ENCODE assay signal across 8 cellular contexts in the genomic region with DNA sequence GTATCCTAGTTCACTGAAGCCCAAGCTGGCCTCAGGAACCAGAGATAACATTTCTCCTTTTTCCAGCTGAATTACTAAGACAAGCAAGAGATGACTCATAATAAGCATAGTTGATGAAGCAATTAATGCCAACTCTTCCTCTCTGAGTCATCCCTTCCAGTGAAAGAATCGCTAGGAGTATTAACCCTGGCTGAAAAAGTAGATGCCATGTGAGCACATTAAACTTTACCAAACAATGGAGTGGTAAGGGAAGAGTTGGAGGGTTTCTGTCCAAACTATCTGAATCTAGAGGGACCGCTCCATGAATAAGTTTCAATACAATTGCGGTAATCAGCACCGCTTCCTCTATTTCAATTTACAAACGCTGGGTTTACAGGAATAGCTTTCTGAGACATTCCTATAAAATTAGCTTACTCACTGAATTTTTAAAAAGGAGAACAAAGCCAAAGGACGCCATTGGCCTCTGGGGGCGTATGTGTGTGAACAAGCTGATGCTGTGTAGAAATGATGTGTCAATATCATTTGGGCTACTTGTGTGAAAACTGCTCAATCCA. TPM values are rescaled to one million over a fixed set of nuclear protein-coding genes. Genes with fewer than 3 reads are reported as not detected.
DNase-seq lines count a peak whose midpoint lies in the region; ATAC-seq and TF ChIP-seq lines count a peak whose summit lies in the region.

No MANE protein-coding gene starts in this region.

- H3K4me3 Mint-ChIP-seq in activated T-cell treated with anti-CD3 and anti-CD28 coated beads, Interleukin-2, amount 50 U/mL, for 4 hours = peak overlapping the region; percentile 72

- TF ChIP-seq POLR2A in thyroid gland (IDR thresholded peaks at IDR 0.05) = no peak

- H3K27me3 ChIP-seq in SJSA1 (replicated peaks) = no peaks in the 10 kb centered on the region
- H3K27me3 ChIP-seq in thyroid gland = no peaks in the 10 kb centered on the region

- ATAC-seq in activated T-cell treated with anti-CD3 and anti-CD28 coated beads, Interleukin-2, amount 50 U/mL, for 4 hours = peak; percentile 44 to 56
- ATAC-seq in HG02938 (IDR thresholded peaks at IDR 0.05; ENCODE audit: unreplicated experiment) = peak; percentile 49

- 48 to 60% methylated on average over 7 of the region's 7 CpGs for WGBS in thyroid gland, 2 donors

- intact Hi-C loops in thyroid gland (cut with DNase I) = no loop called here

- H3K4me1 Mint-ChIP-seq in activated T-cell treated with anti-CD3 and anti-CD28 coated beads, Interleukin-2, amount 50 U/mL, for 4 hours (ENCODE audit: low read depth) = peaks cover 59% of the 10 kb centered on the region

- DNase-seq in activated T-cell treated with anti-CD3 and anti-CD28 coated beads, Interleukin-2, amount 50 U/mL, for 4 hours = peak; percentile 28
- DNase-seq in activated T-cell treated with anti-CD3 and anti-CD28 coated beads for 4 hours (no peak), SJSA1 (ENCODE audit: low read depth in 1 of 2, low spot score in 2 of 2) (peak; percentile 73 to 93), medulla oblongata (ENCODE audit: extremely low spot score) (peak; percentile 82), thyroid gland (no peak), T-helper 9 cell (no peak)

- H3K9me3 ChIP-seq in SJSA1 (replicated peaks) (no peaks in the 10 kb centered on the region), thyroid gland (no peaks in the 10 kb centered on the region)

- H3K36me3 ChIP-seq in SJSA1 (no peaks in the 10 kb centered on the region), thyroid gland (no peaks in the 10 kb centered on the region)

- peak overlapping the region; percentile 92 for H3K27ac ChIP-seq in SJSA1
- H3K27ac ChIP-seq in cingulate gyrus (ENCODE audit: low read depth, low read length) = peak overlapping the region; percentile 15
- H3K27ac ChIP-seq in thyroid gland = peak overlapping the region; percentile 15 to 66 (median 21)

- H3K4me3 ChIP-seq in SJSA1 = peak overlapping the region; percentile 14
- H3K4me3 ChIP-seq in thyroid gland (replicated peaks in 1 of 3) = no peak overlapping the region

- no peaks in the 10 kb centered on the region for H3K9me3 Mint-ChIP-seq in activated T-cell treated with anti-CD3 and anti-CD28 coated beads, Interleukin-2, amount 50 U/mL, for 4 hours

- peaks cover 13% of the 10 kb centered on the region for H3K36me3 Mint-ChIP-seq in activated T-cell treated with anti-CD3 and anti-CD28 coated beads, Interleukin-2, amount 50 U/mL, for 4 hours (ENCODE audit: insufficient read depth)

- H3K4me1 ChIP-seq in SJSA1 (replicated peaks) (peaks cover 23% of the 10 kb centered on the region), thyroid gland (peaks cover 1 to 31% of the 10 kb centered on the region in 2 donors)

- no peak for TF ChIP-seq CTCF in thyroid gland (IDR thresholded peaks at IDR 0.05)

- no peaks in the 10 kb centered on the region for H3K27me3 Mint-ChIP-seq in activated T-cell treated with anti-CD3 and anti-CD28 coated beads, Interleukin-2, amount 50 U/mL, for 4 hours (ENCODE audit: low read depth)

RNA-seq across cellular contexts. Expression of a gene that starts 48.3 kb away (rescaled TPM):
- total RNA-seq in activated T-cell treated with anti-CD3 and anti-CD28 coated beads, Interleukin-2, amount 50 U/mL, for 4 hours = 10 to 100 TPM; 39.5 to 63.8 (median 45.1) TPM
- 20.8 and 24.8 TPM in 2 replicates for total RNA-seq in SJSA1 (2014; rRNA removed; shearing (Covaris generic))
- 10 to 100 TPM; 62.1 to 88.1 (median 83.0) TPM for total RNA-seq in thyroid gland

Comparison
In these comparisons a context has a peak if more than half of its experiments do, and no peak if none do; other contexts are left out.
1. DNase-seq: peak in activated T-cell treated with anti-CD3 and anti-CD28 coated beads, Interleukin-2, amount 50 U/mL, for 4 hours (single experiment), SJSA1 (2 of 2) and medulla oblongata (single experiment); none in activated T-cell treated with anti-CD3 and anti-CD28 coated beads for 4 hours (single experiment), thyroid gland (0 of 2) and T-helper 9 cell (single experiment).
2. H3K27ac ChIP-seq: peak in every context shown above with its lines; median percentile 92 in SJSA1; 21 in thyroid gland; 15 in cingulate gyrus.